ENCODE assay signal across 9 cellular contexts in the genomic region with DNA sequence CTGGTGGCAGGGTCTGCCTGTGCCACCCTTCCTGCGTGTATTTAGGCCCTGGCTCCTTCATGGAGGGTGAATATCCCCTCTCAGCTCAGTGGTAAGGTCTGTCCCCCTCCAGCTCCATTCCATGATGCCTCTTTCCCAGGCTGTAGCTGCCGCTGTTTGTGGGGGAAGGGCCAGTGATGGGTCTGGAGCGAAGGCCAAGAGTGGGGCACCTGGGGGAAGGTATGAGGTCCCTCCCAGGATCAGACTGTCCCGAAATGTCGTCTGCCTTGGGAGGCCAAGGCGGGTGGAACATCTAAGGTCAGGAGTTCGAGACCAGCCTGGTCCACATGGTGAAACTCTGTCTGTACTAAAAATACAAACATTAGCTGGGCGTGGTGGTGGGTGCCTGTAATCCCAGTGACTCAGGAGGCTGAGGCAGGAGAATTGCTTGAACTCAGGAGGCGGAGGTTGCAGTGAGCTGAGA. TPM values are rescaled to one million over a fixed set of nuclear protein-coding genes. Genes with fewer than 3 reads are reported as not detected.
DNase-seq lines count a peak whose midpoint lies in the region; ATAC-seq lines count a peak whose summit lies in the region.
"Had no signal": no experiment of that assay in that cellular context is flagged by ENCODE, and none has a peak within 500 bp of the region (broad histone marks: within the 10 kb centered on the region; RNA-seq: fewer than 3 reads in every experiment).

No MANE protein-coding gene starts in this region.

- POLR2A ChIA-PET in activated CD4-positive, alpha-beta T cell treated with anti-CD3 and anti-CD28 coated beads for 36 hours (lab: Charles Lee): interaction anchor here (1.1 to 3.6 kb wide), 3 partner anchors 8 to 14 kb away, joined by 3 to 17 read pairs (median 7); a partner anchor contains a TSS

- intact Hi-C loops in activated CD4-positive, alpha-beta T cell treated with anti-CD3 and anti-CD28 coated beads for 36 hours (cut with DNase I, micrococcal nuclease): loop anchor here in 1 of 2 experiments (1.0 to 5.0 kb wide), 2 partner anchors 8 to 428 kb away; a partner anchor contains a TSS

- H3K36me3 ChIP-seq in thymus (ENCODE audit: control insufficient read depth, insufficient read depth): peaks cover 16% of the 10 kb centered on the region

- peaks cover 6% of the 10 kb centered on the region for H3K9me3 ChIP-seq in thymus (ENCODE audit: control insufficient read depth)

- peak overlapping the region; percentile 52 for H3K4me3 ChIP-seq in thymus (ENCODE audit: low read length)

- H3K4me3 Mint-ChIP-seq in activated CD4-positive, alpha-beta T cell treated with anti-CD3 and anti-CD28 coated beads for 36 hours: peak overlapping the region; percentile 69

- peak overlapping the region; percentile 31 for H3K27ac Mint-ChIP-seq in activated CD4-positive, alpha-beta T cell treated with anti-CD3 and anti-CD28 coated beads for 36 hours

- DNase-seq in activated CD4-positive, alpha-beta T cell treated with anti-CD3 and anti-CD28 coated beads for 36 hours: no peak
- DNase-seq in activated CD4-positive, alpha-beta T cell treated with anti-CD3 and anti-CD28 coated beads for 1 hour: no peak
- DNase-seq in left kidney (ENCODE audit: low read depth, low spot score): peak; percentile 55
- no peak for DNase-seq in glomerular visceral epithelial cell (ENCODE audit: extremely low spot score)
- DNase-seq in Kasumi-1 (lab: John Stamatoyannopoulos, UW): no peak
- DNase-seq: head of caudate nucleus had no signal

- peaks cover 20% of the 10 kb centered on the region for H3K27me3 Mint-ChIP-seq in activated CD4-positive, alpha-beta T cell treated with anti-CD3 and anti-CD28 coated beads for 36 hours

- no peaks in the 10 kb centered on the region for H3K36me3 Mint-ChIP-seq in activated CD4-positive, alpha-beta T cell treated with anti-CD3 and anti-CD28 coated beads for 36 hours (ENCODE audit: low read depth)

- H3K27me3 ChIP-seq in thymus (ENCODE audit: control insufficient read depth, insufficient read depth): peaks cover 57% of the 10 kb centered on the region

- H3K4me1 Mint-ChIP-seq in activated CD4-positive, alpha-beta T cell treated with anti-CD3 and anti-CD28 coated beads for 36 hours: peaks cover 27% of the 10 kb centered on the region

- no peak for ATAC-seq in activated CD4-positive, alpha-beta T cell treated with anti-CD3 and anti-CD28 coated beads for 36 hours
- no peak for ATAC-seq in GM19397 (IDR thresholded peaks at IDR 0.05; ENCODE audit: unreplicated experiment)

- CTCF ChIA-PET in activated CD4-positive, alpha-beta T cell treated with anti-CD3 and anti-CD28 coated beads for 36 hours (lab: Charles Lee): interaction anchor here (0.6 to 1.9 kb wide), 2 partner anchors 14 to 129 kb away, joined by 3 to 8 read pairs; no protein-coding TSS in a partner anchor

- 26 to 44% (median 40%) methylated on average over 9 of the region's 9 CpGs for WGBS in adipose tissue, 3 donors
- 83% methylated on average over 9 of the region's 9 CpGs for WGBS in thymus

- no peaks in the 10 kb centered on the region for H3K9me3 Mint-ChIP-seq in activated CD4-positive, alpha-beta T cell treated with anti-CD3 and anti-CD28 coated beads for 36 hours (ENCODE audit: low read depth)

- peak overlapping the region; percentile 60 for H3K27ac ChIP-seq in adipose tissue (ENCODE audit: low read depth, low read length)
- H3K27ac ChIP-seq in thymus (ENCODE audit: low read depth): no peak overlapping the region

- H3K4me1 ChIP-seq in thymus (ENCODE audit: control insufficient read depth, insufficient read depth, low read length): peaks cover 12% of the 10 kb centered on the region

RNA-seq across cellular contexts. Expression of a gene that starts 1.1 kb away (rescaled TPM):
- 10 to 100 TPM; 36.8 to 38.6 TPM for total RNA-seq in activated CD4-positive, alpha-beta T cell treated with anti-CD3 and anti-CD28 coated beads for 36 hours
- polyA plus RNA-seq in adipose tissue (100 to 1,000 TPM; 495 to 757 (median 531) TPM), thymus (82.3 TPM)

RNA-seq across cellular contexts. Expression of a gene that starts 6.2 kb away (rescaled TPM):
- total RNA-seq in activated CD4-positive, alpha-beta T cell treated with anti-CD3 and anti-CD28 coated beads for 36 hours: under 1 TPM; 0.33 to 0.50 TPM
- polyA plus RNA-seq in adipose tissue: 100 to 1,000 TPM in 1 of 3 donors, 10 to 100 TPM in 2; 36.7 to 174 (median 50.7) TPM
- 6.2 TPM for polyA plus RNA-seq in thymus

RNA-seq across cellular contexts. Expression of a gene that starts 8.4 kb away (rescaled TPM):
- 10 to 100 TPM; 74.6 to 79.4 TPM for total RNA-seq in activated CD4-positive, alpha-beta T cell treated with anti-CD3 and anti-CD28 coated beads for 36 hours
- polyA plus RNA-seq in adipose tissue: 100 to 1,000 TPM; 126 to 454 (median 290) TPM
- 92.1 TPM for polyA plus RNA-seq in thymus

RNA-seq across cellular contexts. Expression of a gene that starts 8.8 kb away (rescaled TPM):
- 1 to 10 TPM; 5.2 to 6.0 TPM for total RNA-seq in activated CD4-positive, alpha-beta T cell treated with anti-CD3 and anti-CD28 coated beads for 36 hours
- polyA plus RNA-seq in adipose tissue (100 to 1,000 TPM in 2 of 3 donors, 10 to 100 TPM in 1; 34.1 to 122 (median 115) TPM), thymus (56.7 TPM)

RNA-seq across cellular contexts. Expression of a gene that starts 15.2 kb away (rescaled TPM):
- 10 to 100 TPM; 24.7 to 26.2 TPM for total RNA-seq in activated CD4-positive, alpha-beta T cell treated with anti-CD3 and anti-CD28 coated beads for 36 hours
- 1,000 to 10,000 TPM in 1 of 3 donors, 100 to 1,000 TPM in 2; 309 to 2,521 (median 389) TPM for polyA plus RNA-seq in adipose tissue
- 83.6 TPM for polyA plus RNA-seq in thymus
